ENCODE assay signal across 9 cellular contexts in the genomic region with DNA sequence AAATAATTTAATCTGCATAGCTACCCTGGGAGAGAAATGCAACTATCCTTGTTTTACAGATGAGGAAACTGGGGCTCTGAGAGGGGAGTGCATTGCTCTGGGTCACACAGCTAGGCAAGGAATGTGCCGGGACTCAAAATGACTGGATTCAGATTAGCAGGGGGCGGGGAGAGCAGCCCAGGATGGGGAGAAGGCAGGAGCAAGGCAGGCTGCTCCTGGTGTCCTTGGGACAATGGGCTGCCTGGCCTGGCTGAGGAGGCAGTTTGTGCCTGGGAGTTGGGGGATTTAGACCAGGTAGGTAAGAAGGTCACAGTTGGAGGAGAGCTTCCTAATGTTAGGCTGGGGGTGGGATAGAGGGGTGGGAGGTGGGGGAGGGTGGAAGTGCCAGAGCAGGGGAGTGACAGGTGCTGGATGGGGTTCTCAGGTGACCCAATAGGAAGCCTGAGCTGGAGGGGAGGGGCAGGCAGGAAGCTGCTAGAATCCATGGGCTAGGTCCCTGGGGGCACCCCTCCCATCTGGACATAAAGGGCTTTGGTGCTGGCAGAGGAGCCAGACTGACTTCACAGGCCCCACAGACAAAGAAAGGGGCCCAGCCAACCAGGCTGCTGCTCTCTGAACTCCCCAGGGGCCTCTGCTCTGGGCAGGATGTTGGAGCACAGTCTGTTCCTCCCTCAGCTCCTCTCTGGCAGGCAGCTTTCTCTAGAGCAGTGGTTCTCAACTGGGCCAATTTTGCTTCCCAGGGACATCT. TPM values are rescaled to one million over a fixed set of nuclear protein-coding genes. Genes with fewer than 3 reads are reported as not detected.
DNase-seq lines count a peak whose midpoint lies in the region; ATAC-seq and FAIRE-seq lines count a peak whose summit lies in the region.
"Had no signal": no experiment of that assay in that cellular context is flagged by ENCODE, and none has a peak within 500 bp of the region (broad histone marks: within the 10 kb centered on the region; RNA-seq: fewer than 3 reads in every experiment).

No MANE protein-coding gene starts in this region.

- no peaks in the 10 kb centered on the region for H3K9me3 ChIP-seq in SJCRH30 (replicated peaks)
- no peaks in the 10 kb centered on the region for H3K9me3 ChIP-seq in skeletal muscle satellite cell (replicated peaks; ENCODE audit: low read length)

- DNase-seq in HTR-8/SVneo (ENCODE audit: insufficient read length, low spot score) (no peak), SJCRH30 (peak; percentile 99), cardiac septum (ENCODE audit: low spot score) (peak; percentile 89), HPDE6-E6E7 (ENCODE audit: extremely low spot score) (no peak)

- no peak overlapping the region for H3K9ac ChIP-seq in skeletal muscle satellite cell (ENCODE audit: low read depth, low read length)

- peak overlapping the region; percentile 62 for H3K27ac ChIP-seq in SJCRH30

- peak; percentile 46 for FAIRE-seq in HTR-8/SVneo (lab: Jason Lieb, UNC)
- FAIRE-seq: endometrium had no signal

- intact Hi-C loops in cardiac septum (cut with DNase I) = no loop called here

- ATAC-seq in HG02763 (IDR thresholded peaks at IDR 0.05; ENCODE audit: unreplicated experiment) (no peak), HG02938 (IDR thresholded peaks at IDR 0.05; ENCODE audit: unreplicated experiment) (no peak), GM18858 (IDR thresholded peaks at IDR 0.05; ENCODE audit: unreplicated experiment) (no peak)

- H3K36me3 ChIP-seq in SJCRH30 (peaks cover 29% of the 10 kb centered on the region), skeletal muscle satellite cell (ENCODE audit: insufficient read depth, low read length) (peaks cover 2% of the 10 kb centered on the region)

- peak overlapping the region; percentile 16 for H3K4me2 ChIP-seq in skeletal muscle satellite cell (ENCODE audit: low read length)

- no peaks in the 10 kb centered on the region; the same call in 1 of the 2 replicates for H3K27me3 ChIP-seq in SJCRH30
- no peaks in the 10 kb centered on the region for H3K27me3 ChIP-seq in skeletal muscle satellite cell (ENCODE audit: control insufficient read depth, insufficient read depth, low read length)

- H3K4me1 ChIP-seq in SJCRH30 (peaks cover 35% of the 10 kb centered on the region), skeletal muscle satellite cell (ENCODE audit: control insufficient read depth, insufficient read depth, low read length) (peaks cover 5% of the 10 kb centered on the region)

- no peak overlapping the region for H3K4me3 ChIP-seq in SJCRH30
- H3K4me3 ChIP-seq in skeletal muscle satellite cell (ENCODE audit: low read length) = no peak overlapping the region

RNA-seq across cellular contexts. Expression of a gene that starts 29.0 kb away (rescaled TPM):
- total RNA-seq in SJCRH30 (2014; rRNA removed; shearing (Covaris generic)) = 16.9 and 17.6 TPM in 2 replicates
- total RNA-seq in cardiac septum = 3.5 TPM
- 1.0 and 1.5 TPM in 2 replicates for total RNA-seq in skeletal muscle satellite cell (2012; rRNA removed)

Comparison
In these comparisons a context has a peak if more than half of its experiments do, and no peak if none do; other contexts are left out.
1. DNase-seq: peak in SJCRH30 (2 of 2) and cardiac septum (single experiment); none in HTR-8/SVneo (single experiment) and HPDE6-E6E7 (single experiment).